1 cellular context compared by ENCODE assay signal in the genomic region with DNA sequence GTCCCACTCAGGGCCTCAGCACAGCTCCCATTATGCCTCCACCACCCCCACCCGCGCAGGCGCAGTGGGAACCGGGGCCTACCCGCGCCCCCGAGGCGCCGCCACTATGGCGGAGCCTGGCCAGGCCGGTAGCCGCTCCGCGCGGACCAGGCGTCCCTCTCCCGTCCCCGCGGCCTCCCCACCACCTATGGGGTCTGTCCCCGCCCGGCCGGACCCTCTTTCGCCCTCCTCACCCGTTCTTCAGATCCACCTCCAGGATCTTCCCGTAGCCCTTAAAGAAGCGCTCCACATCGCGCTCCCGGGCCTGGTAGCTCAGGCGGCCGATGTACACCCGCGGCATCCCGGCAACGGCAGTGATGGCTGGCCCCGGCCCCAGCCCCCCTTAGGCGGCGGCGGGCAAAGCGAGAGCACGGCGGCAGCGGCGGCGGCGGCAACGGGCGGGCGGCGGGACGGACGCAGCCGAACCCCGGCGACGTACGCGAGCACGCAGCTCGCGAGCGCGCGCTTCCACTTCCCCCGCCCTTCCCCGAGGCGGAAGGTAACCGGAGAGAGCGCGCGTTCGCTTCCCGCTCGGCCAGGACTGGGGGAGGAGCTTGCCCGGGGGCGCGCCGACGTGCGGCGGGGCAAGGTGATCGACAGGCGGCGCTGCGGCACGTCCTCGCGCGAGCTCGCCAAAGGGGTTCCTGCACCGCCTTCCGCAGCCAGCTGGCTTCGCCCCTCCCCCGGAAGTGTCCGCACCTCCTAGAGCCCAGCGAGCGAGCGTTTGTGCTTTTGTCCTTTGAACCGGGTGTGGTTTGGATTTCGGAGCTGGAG.
A peak's percentile ranks its signal among the peaks of the same experiment; 100 is the strongest.
TF ChIP-seq lines count a peak whose summit lies in the region.

A gene (minus strand): TSS at position 488 of the 813 bp plus-strand sequence. CDS start 148 bp downstream, at position 340.

TF ChIP-seq in HepG2, 621 proteins besides CTCF, POLR2A, EP300 and RAD21 (continued from another document and continues in another):
- peak; percentile 38; the same call in 1 of the 2 replicates for TF ChIP-seq RFXAP (CRISPR knock-in tag; IDR thresholded peaks at IDR 0.05; ENCODE audit: borderline replicate concordance)
- no peak for TF ChIP-seq FOXM1 (CRISPR knock-in tag; IDR thresholded peaks at IDR 0.05)
- TF ChIP-seq GPN1 (CRISPR knock-in tag; IDR thresholded peaks at IDR 0.05; ENCODE audit: borderline replicate concordance), result no peak; the same call in 1 of the 2 replicates
- TF ChIP-seq HDAC2 (CRISPR knock-in tag; IDR thresholded peaks at IDR 0.05), result peak; percentile 83
- peak; percentile 92; the same call in 1 of the 2 replicates for TF ChIP-seq DNMT1 (CRISPR knock-in tag; IDR thresholded peaks at IDR 0.05)
- peak; percentile 75; the same call in 1 of the 2 replicates for TF ChIP-seq CENPT (CRISPR knock-in tag; IDR thresholded peaks at IDR 0.05; ENCODE audit: low read depth)
- TF ChIP-seq ZNF160 (CRISPR knock-in tag; IDR thresholded peaks at IDR 0.05), result no peak
- peak; percentile 37; the same call in 1 of the 2 replicates for TF ChIP-seq ZNF232 (CRISPR knock-in tag; IDR thresholded peaks at IDR 0.05; ENCODE audit: borderline replicate concordance)
- TF ChIP-seq GABPA (IDR thresholded peaks at IDR 0.05; ENCODE audit: low read depth, low read length), result peak; percentile 74
- peak; percentile 92 for TF ChIP-seq GABPA (CRISPR knock-in tag; IDR thresholded peaks at IDR 0.05; ENCODE audit: low read depth)
- TF ChIP-seq, protein P1, sequence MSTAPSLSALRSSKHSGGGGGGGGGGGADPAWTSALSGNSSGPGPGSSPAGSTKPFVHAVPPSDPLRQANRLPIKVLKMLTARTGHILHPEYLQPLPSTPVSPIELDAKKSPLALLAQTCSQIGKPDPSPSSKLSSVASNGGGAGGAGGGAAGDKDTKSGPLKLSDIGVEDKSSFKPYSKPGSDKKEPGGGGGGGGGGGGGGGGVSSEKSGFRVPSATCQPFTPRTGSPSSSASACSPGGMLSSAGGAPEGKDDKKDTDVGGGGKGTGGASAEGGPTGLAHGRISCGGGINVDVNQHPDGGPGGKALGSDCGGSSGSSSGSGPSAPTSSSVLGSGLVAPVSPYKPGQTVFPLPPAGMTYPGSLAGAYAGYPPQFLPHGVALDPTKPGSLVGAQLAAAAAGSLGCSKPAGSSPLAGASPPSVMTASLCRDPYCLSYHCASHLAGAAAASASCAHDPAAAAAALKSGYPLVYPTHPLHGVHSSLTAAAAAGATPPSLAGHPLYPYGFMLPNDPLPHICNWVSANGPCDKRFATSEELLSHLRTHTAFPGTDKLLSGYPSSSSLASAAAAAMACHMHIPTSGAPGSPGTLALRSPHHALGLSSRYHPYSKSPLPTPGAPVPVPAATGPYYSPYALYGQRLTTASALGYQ (CRISPR knock-in tag; IDR thresholded peaks at IDR 0.05), result no peak
- TF ChIP-seq, protein P2, sequence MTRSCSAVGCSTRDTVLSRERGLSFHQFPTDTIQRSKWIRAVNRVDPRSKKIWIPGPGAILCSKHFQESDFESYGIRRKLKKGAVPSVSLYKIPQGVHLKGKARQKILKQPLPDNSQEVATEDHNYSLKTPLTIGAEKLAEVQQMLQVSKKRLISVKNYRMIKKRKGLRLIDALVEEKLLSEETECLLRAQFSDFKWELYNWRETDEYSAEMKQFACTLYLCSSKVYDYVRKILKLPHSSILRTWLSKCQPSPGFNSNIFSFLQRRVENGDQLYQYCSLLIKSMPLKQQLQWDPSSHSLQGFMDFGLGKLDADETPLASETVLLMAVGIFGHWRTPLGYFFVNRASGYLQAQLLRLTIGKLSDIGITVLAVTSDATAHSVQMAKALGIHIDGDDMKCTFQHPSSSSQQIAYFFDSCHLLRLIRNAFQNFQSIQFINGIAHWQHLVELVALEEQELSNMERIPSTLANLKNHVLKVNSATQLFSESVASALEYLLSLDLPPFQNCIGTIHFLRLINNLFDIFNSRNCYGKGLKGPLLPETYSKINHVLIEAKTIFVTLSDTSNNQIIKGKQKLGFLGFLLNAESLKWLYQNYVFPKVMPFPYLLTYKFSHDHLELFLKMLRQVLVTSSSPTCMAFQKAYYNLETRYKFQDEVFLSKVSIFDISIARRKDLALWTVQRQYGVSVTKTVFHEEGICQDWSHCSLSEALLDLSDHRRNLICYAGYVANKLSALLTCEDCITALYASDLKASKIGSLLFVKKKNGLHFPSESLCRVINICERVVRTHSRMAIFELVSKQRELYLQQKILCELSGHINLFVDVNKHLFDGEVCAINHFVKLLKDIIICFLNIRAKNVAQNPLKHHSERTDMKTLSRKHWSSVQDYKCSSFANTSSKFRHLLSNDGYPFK (CRISPR knock-in tag; IDR thresholded peaks at IDR 0.05; ENCODE audit: borderline replicate concordance), result peak; percentile 54; the same call in 1 of the 2 replicates
- TF ChIP-seq, protein P3, sequence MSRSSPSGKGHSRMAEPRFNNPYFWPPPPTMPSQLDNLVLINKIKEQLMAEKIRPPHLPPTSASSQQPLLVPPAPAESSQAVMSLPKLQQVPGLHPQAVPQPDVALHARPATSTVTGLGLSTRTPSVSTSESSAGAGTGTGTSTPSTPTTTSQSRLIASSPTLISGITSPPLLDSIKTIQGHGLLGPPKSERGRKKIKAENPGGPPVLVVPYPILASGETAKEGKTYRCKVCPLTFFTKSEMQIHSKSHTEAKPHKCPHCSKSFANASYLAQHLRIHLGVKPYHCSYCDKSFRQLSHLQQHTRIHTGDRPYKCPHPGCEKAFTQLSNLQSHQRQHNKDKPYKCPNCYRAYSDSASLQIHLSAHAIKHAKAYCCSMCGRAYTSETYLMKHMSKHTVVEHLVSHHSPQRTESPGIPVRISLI (CRISPR knock-in tag; IDR thresholded peaks at IDR 0.05; ENCODE audit: borderline replicate concordance), result peak; percentile 42; the same call in 1 of the 2 replicates
- TF ChIP-seq, protein P4, sequence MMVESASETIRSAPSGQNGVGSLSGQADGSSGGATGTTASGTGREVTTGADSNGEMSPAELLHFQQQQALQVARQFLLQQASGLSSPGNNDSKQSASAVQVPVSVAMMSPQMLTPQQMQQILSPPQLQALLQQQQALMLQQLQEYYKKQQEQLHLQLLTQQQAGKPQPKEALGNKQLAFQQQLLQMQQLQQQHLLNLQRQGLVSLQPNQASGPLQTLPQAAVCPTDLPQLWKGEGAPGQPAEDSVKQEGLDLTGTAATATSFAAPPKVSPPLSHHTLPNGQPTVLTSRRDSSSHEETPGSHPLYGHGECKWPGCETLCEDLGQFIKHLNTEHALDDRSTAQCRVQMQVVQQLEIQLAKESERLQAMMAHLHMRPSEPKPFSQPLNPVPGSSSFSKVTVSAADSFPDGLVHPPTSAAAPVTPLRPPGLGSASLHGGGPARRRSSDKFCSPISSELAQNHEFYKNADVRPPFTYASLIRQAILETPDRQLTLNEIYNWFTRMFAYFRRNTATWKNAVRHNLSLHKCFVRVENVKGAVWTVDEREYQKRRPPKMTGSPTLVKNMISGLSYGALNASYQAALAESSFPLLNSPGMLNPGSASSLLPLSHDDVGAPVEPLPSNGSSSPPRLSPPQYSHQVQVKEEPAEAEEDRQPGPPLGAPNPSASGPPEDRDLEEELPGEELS (CRISPR knock-in tag; IDR thresholded peaks at IDR 0.05), result peak; percentile 68
- no peak for TF ChIP-seq ARID2 (CRISPR knock-in tag; IDR thresholded peaks at IDR 0.05; ENCODE audit: borderline replicate concordance)
- TF ChIP-seq, protein P5, sequence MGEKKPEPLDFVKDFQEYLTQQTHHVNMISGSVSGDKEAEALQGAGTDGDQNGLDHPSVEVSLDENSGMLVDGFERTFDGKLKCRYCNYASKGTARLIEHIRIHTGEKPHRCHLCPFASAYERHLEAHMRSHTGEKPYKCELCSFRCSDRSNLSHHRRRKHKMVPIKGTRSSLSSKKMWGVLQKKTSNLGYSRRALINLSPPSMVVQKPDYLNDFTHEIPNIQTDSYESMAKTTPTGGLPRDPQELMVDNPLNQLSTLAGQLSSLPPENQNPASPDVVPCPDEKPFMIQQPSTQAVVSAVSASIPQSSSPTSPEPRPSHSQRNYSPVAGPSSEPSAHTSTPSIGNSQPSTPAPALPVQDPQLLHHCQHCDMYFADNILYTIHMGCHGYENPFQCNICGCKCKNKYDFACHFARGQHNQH (CRISPR knock-in tag; IDR thresholded peaks at IDR 0.05), result no peak
- TF ChIP-seq, protein P6, sequence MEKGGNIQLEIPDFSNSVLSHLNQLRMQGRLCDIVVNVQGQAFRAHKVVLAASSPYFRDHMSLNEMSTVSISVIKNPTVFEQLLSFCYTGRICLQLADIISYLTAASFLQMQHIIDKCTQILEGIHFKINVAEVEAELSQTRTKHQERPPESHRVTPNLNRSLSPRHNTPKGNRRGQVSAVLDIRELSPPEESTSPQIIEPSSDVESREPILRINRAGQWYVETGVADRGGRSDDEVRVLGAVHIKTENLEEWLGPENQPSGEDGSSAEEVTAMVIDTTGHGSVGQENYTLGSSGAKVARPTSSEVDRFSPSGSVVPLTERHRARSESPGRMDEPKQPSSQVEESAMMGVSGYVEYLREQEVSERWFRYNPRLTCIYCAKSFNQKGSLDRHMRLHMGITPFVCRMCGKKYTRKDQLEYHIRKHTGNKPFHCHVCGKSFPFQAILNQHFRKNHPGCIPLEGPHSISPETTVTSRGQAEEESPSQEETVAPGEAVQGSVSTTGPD (CRISPR knock-in tag; IDR thresholded peaks at IDR 0.05), result no peak
- peak; percentile 68; the same call in 1 of the 2 replicates for TF ChIP-seq SIX4 (CRISPR knock-in tag; IDR thresholded peaks at IDR 0.05)
- peak; percentile 91 for TF ChIP-seq CBFB (CRISPR knock-in tag; IDR thresholded peaks at IDR 0.05)
- TF ChIP-seq, protein P7, sequence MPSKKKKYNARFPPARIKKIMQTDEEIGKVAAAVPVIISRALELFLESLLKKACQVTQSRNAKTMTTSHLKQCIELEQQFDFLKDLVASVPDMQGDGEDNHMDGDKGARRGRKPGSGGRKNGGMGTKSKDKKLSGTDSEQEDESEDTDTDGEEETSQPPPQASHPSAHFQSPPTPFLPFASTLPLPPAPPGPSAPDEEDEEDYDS (CRISPR knock-in tag; IDR thresholded peaks at IDR 0.05), result peak; percentile 72; the same call in 1 of the 2 replicates
- TF ChIP-seq ZNF780A (CRISPR knock-in tag; IDR thresholded peaks at IDR 0.05), result no peak
- peak; percentile 95 for TF ChIP-seq ZNF547 (CRISPR knock-in tag; IDR thresholded peaks at IDR 0.05)
- peak; percentile 23 for TF ChIP-seq TBL1XR1 (IDR thresholded peaks at IDR 0.05; ENCODE audit: borderline replicate concordance, low read length, partially characterized antibody)
- TF ChIP-seq, protein P8, sequence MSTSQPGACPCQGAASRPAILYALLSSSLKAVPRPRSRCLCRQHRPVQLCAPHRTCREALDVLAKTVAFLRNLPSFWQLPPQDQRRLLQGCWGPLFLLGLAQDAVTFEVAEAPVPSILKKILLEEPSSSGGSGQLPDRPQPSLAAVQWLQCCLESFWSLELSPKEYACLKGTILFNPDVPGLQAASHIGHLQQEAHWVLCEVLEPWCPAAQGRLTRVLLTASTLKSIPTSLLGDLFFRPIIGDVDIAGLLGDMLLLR (CRISPR knock-in tag; IDR thresholded peaks at IDR 0.05), result no peak
- peak; percentile 99 for TF ChIP-seq RBFOX2 (IDR thresholded peaks at IDR 0.05; ENCODE audit: low read depth, low read length)
- TF ChIP-seq DR1 (CRISPR knock-in tag; IDR thresholded peaks at IDR 0.05), result peak; percentile 41; the same call in 1 of the 2 replicates
- TF ChIP-seq, protein P9, sequence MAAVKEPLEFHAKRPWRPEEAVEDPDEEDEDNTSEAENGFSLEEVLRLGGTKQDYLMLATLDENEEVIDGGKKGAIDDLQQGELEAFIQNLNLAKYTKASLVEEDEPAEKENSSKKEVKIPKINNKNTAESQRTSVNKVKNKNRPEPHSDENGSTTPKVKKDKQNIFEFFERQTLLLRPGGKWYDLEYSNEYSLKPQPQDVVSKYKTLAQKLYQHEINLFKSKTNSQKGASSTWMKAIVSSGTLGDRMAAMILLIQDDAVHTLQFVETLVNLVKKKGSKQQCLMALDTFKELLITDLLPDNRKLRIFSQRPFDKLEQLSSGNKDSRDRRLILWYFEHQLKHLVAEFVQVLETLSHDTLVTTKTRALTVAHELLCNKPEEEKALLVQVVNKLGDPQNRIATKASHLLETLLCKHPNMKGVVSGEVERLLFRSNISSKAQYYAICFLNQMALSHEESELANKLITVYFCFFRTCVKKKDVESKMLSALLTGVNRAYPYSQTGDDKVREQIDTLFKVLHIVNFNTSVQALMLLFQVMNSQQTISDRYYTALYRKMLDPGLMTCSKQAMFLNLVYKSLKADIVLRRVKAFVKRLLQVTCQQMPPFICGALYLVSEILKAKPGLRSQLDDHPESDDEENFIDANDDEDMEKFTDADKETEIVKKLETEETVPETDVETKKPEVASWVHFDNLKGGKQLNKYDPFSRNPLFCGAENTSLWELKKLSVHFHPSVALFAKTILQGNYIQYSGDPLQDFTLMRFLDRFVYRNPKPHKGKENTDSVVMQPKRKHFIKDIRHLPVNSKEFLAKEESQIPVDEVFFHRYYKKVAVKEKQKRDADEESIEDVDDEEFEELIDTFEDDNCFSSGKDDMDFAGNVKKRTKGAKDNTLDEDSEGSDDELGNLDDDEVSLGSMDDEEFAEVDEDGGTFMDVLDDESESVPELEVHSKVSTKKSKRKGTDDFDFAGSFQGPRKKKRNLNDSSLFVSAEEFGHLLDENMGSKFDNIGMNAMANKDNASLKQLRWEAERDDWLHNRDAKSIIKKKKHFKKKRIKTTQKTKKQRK (IDR thresholded peaks at IDR 0.05; ENCODE audit: low read length), result no peak
- TF ChIP-seq ZNF678 (CRISPR knock-in tag; IDR thresholded peaks at IDR 0.05), result no peak
- no peak for TF ChIP-seq ATF1 (CRISPR knock-in tag; IDR thresholded peaks at IDR 0.05)
- TF ChIP-seq, protein P10, sequence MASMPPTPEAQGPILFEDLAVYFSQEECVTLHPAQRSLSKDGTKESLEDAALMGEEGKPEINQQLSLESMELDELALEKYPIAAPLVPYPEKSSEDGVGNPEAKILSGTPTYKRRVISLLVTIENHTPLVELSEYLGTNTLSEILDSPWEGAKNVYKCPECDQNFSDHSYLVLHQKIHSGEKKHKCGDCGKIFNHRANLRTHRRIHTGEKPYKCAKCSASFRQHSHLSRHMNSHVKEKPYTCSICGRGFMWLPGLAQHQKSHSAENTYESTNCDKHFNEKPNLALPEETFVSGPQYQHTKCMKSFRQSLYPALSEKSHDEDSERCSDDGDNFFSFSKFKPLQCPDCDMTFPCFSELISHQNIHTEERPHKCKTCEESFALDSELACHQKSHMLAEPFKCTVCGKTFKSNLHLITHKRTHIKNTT (CRISPR knock-in tag; IDR thresholded peaks at IDR 0.05), result no peak
- peak; percentile 15; the same call in 1 of the 2 replicates for TF ChIP-seq CEBPG (CRISPR knock-in tag; IDR thresholded peaks at IDR 0.05)
- TF ChIP-seq PTBP1 (IDR thresholded peaks at IDR 0.05; ENCODE audit: low read depth, low read length, poor library complexity, severe bottlenecking), result no peak
- TF ChIP-seq ZNF460 (CRISPR knock-in tag; IDR thresholded peaks at IDR 0.05; ENCODE audit: borderline replicate concordance), result no peak
- TF ChIP-seq ZBTB38 (CRISPR knock-in tag; IDR thresholded peaks at IDR 0.05), result peak; percentile 87
- no peak for TF ChIP-seq ZNF24 (IDR thresholded peaks at IDR 0.05)
- TF ChIP-seq, protein P11, sequence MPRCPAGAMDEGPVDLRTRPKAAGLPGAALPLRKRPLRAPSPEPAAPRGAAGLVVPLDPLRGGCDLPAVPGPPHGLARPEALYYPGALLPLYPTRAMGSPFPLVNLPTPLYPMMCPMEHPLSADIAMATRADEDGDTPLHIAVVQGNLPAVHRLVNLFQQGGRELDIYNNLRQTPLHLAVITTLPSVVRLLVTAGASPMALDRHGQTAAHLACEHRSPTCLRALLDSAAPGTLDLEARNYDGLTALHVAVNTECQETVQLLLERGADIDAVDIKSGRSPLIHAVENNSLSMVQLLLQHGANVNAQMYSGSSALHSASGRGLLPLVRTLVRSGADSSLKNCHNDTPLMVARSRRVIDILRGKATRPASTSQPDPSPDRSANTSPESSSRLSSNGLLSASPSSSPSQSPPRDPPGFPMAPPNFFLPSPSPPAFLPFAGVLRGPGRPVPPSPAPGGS (CRISPR knock-in tag; IDR thresholded peaks at IDR 0.05), result peak; percentile 98
- no peak for TF ChIP-seq ATAD3A (CRISPR knock-in tag; IDR thresholded peaks at IDR 0.05)
